ENCODE assay signal across 14 cellular contexts in the genomic region with DNA sequence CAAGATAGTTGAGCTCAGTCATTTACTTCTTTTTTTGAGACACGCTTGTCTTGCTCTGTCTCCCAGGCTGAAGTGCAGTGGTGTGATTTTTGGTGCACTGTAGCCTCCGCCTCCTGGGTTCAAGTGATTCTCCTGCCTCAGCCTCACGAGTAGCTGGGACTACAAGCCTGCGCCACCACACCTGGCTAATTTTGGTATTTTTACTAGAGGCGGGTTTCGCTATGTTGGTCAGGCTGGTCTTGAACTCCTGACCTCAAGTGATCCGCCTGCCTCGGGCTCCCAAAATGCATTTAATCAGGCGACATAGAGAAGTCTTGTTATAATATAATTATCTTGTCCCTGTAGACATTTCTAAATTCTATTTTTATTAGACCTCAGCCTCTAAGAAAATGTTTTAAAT. TPM values are rescaled to one million over a fixed set of nuclear protein-coding genes. Genes with fewer than 3 reads are reported as not detected.
DNase-seq lines count a peak whose midpoint lies in the region; ATAC-seq and TF ChIP-seq lines count a peak whose summit lies in the region.
"Had no signal": no experiment of that assay in that cellular context is flagged by ENCODE, and none has a peak within 500 bp of the region (broad histone marks: within the 10 kb centered on the region; RNA-seq: fewer than 3 reads in every experiment).

No MANE protein-coding gene starts in this region.

- peak overlapping the region in 4 of 7 donors; percentile 50 to 73 (median 66) for H3K27ac Mint-ChIP-seq in CD14-positive monocyte
- H3K27ac Mint-ChIP-seq in effector memory CD8-positive, alpha-beta T cell, result no peak overlapping the region
- H3K27ac Mint-ChIP-seq: progenitor cell of endocrine pancreas had no signal

- H3K4me1 ChIP-seq in A673 (ENCODE audit: insufficient read depth, low read length, poor library complexity, severe bottlenecking) (peaks cover 55% of the 10 kb centered on the region), OCI-LY3 (ENCODE audit: low read length) (peaks cover 61% of the 10 kb centered on the region), vagina (peaks cover 80% of the 10 kb centered on the region)

- no peak overlapping the region for H2AFZ ChIP-seq in OCI-LY3 (ENCODE audit: low read depth, low read length)

- H3K4me2 ChIP-seq in OCI-LY3 (ENCODE audit: low read length), result 0 out of 2 replicates have a peak overlapping the region, but pooled peaks have one; percentile 4

- H3K9me3 Mint-ChIP-seq in CD14-positive monocyte, result peaks cover 0 to 2% (median 0%) of the 10 kb centered on the region in 7 donors
- no peaks in the 10 kb centered on the region for H3K9me3 Mint-ChIP-seq in effector memory CD8-positive, alpha-beta T cell

- no peak for TF ChIP-seq POLR2A in vagina (IDR thresholded peaks at IDR 0.05)

- no TSS peak for BruUV-seq in A673 (replicated peaks; lab: Mats Ljungman, UMichigan)

- H3K9me3 ChIP-seq in A673 (ENCODE audit: low read depth, low read length, poor library complexity, severe bottlenecking) (no peaks in the 10 kb centered on the region), OCI-LY3 (ENCODE audit: insufficient read depth, low read length) (no peaks in the 10 kb centered on the region), vagina (no peaks in the 10 kb centered on the region)

- H3K79me2 ChIP-seq in OCI-LY3 (ENCODE audit: low read length), result peaks cover 100% of the 10 kb centered on the region

- H3K4me3 Mint-ChIP-seq in CD14-positive monocyte, result peak overlapping the region in 1 of 2 donors; percentile 49
- H3K4me3 Mint-ChIP-seq in effector memory CD8-positive, alpha-beta T cell, result peak overlapping the region; percentile 78 to 97

- TF ChIP-seq CTCF in A673 (conservative IDR thresholded peaks at IDR 0.05; ENCODE audit: low read depth, low read length) (no peak), CD14-positive monocyte (IDR thresholded peaks at IDR 0.05) (no peak), OCI-LY3 (IDR thresholded peaks at IDR 0.05; ENCODE audit: low read depth, low read length) (no peak), vagina (IDR thresholded peaks at IDR 0.05) (no peak)

- POLR2A ChIA-PET in A673 (lab: Charles Lee; ENCODE audit: low non-redundant PET), result interaction anchor here (0.8 kb wide), 1 partner anchor 1358 kb away, joined by 4 read pairs; no protein-coding TSS in a partner anchor

- no peak overlapping the region for H3K9ac ChIP-seq in OCI-LY3 (ENCODE audit: low read length)

- no peaks in the 10 kb centered on the region for H3K27me3 Mint-ChIP-seq in CD14-positive monocyte (ENCODE audit: low read depth in 3 of 3)
- H3K27me3 Mint-ChIP-seq in effector memory CD8-positive, alpha-beta T cell, result no peaks in the 10 kb centered on the region
- H3K27me3 Mint-ChIP-seq: progenitor cell of endocrine pancreas had no signal

- H3K36me3 ChIP-seq in A673 (ENCODE audit: insufficient read depth, low read length, poor library complexity, severe bottlenecking) (no peaks in the 10 kb centered on the region), OCI-LY3 (replicated peaks; ENCODE audit: low read depth, low read length) (peaks cover 25% of the 10 kb centered on the region), vagina (no peaks in the 10 kb centered on the region)

- H3K4me3 ChIP-seq in A673 (ENCODE audit: low read depth, low read length, poor library complexity, severe bottlenecking) (no peak overlapping the region), OCI-LY3 (ENCODE audit: low read length) (no peak overlapping the region), vagina (no peak overlapping the region)

- H3K36me3 Mint-ChIP-seq in CD14-positive monocyte, result peaks cover 0 to 3% of the 10 kb centered on the region in 2 donors
- H3K36me3 Mint-ChIP-seq in effector memory CD8-positive, alpha-beta T cell (ENCODE audit: insufficient read depth), result peaks cover 31% of the 10 kb centered on the region

- H4K20me1 ChIP-seq in OCI-LY3 (ENCODE audit: insufficient read depth, low read length), result peaks cover 100% of the 10 kb centered on the region

- DNase-seq in A673 (ENCODE audit: low spot score) (no peak), CD14-positive monocyte (ENCODE audit: low spot score) (no peak), vagina (ENCODE audit: extremely low spot score in 2 of 2) (no peak), GOT3 (lab: John Stamatoyannopoulos, UW) (no peak), NCI-H2107 treated with DMSO at 0.1 percent for 48 hours (lab: John Stamatoyannopoulos, UW; ENCODE audit: unreplicated experiment) (no peak)
- DNase-seq in effector memory CD8-positive, alpha-beta T cell, result no peak
- DNase-seq: activated CD4-positive, alpha-beta T cell treated with anti-CD3 and anti-CD28 coated beads for 4 hours; left cardiac atrium; NCI-H2081 treated with DMSO at 0.1 percent for 48 hours; NCI-H774 had no signal

- intact Hi-C loops in A673 (cut with micrococcal nuclease; ENCODE audit: unreplicated experiment), result no loop called here
- intact Hi-C loops in CD14-positive monocyte (cut with micrococcal nuclease), result loop anchor here in 1 of 2 donors (10.0 kb wide), 1 partner anchor 196 kb away; no protein-coding TSS in a partner anchor
- intact Hi-C loops in vagina (cut with DNase I), result loop anchor here (5.0 kb wide), 1 partner anchor 198 kb away; no protein-coding TSS in a partner anchor

- H3K27me3 ChIP-seq in A673 (replicated peaks; ENCODE audit: insufficient read depth, low read depth, low read length, poor library complexity), result no peaks in the 10 kb centered on the region
- no peaks in the 10 kb centered on the region for H3K27me3 ChIP-seq in OCI-LY3 (ENCODE audit: low read depth, low read length)
- H3K27me3 ChIP-seq in vagina, result no peaks in the 10 kb centered on the region

- peaks cover 82% of the 10 kb centered on the region for H3K4me1 Mint-ChIP-seq in CD14-positive monocyte
- H3K4me1 Mint-ChIP-seq in effector memory CD8-positive, alpha-beta T cell (ENCODE audit: low read depth in 2 of 2), result peaks cover 68 to 87% of the 10 kb centered on the region in 2 donors

- CTCF ChIA-PET in A673 (lab: Charles Lee), result no interaction called here

- ATAC-seq in effector memory CD8-positive, alpha-beta T cell (replicated peaks), result no peak
- ATAC-seq in HG03521 (IDR thresholded peaks at IDR 0.05; ENCODE audit: unreplicated experiment), result no peak
- ATAC-seq: left cardiac atrium had no signal

- H3K27ac ChIP-seq in A673 (ENCODE audit: low read depth, low read length, poor library complexity, severe bottlenecking) (peak overlapping the region; percentile 1), OCI-LY3 (ENCODE audit: low read length) (no peak overlapping the region), vagina (no peak overlapping the region)
- H3K27ac ChIP-seq: RWPE1 had no signal

RNA-seq across cellular contexts. Expression of gene AMD1, which starts 6.1 kb away (rescaled TPM):
- total RNA-seq in A673 (2021) (73.3 and 87.6 TPM in 2 replicates), vagina (58.2 TPM)
- 10 to 100 TPM; 35.0 to 45.3 TPM for polyA plus RNA-seq in CD14-positive monocyte

Comparison
In these comparisons a context has a peak if more than half of its experiments do, and no peak if none do; other contexts are left out.
1. H3K27ac Mint-ChIP-seq: peak in CD14-positive monocyte (4 of 7); none in effector memory CD8-positive, alpha-beta T cell (0 of 2).